Comparison of ENCODE assay signal across 1 cellular context in genomic region chr7:143283344-143283743, GRCh38.
TF ChIP-seq lines count a peak whose summit lies in the region.

No MANE protein-coding gene starts in this region.

TF ChIP-seq in HepG2, 621 proteins besides CTCF, POLR2A, EP300 and RAD21:
- TF ChIP-seq SP5 (CRISPR knock-in tag; IDR thresholded peaks at IDR 0.05; ENCODE audit: borderline replicate concordance, low read depth) (no peak), ZNF232 (CRISPR knock-in tag; IDR thresholded peaks at IDR 0.05; ENCODE audit: borderline replicate concordance) (peak; percentile 71; the same call in 1 of the 2 replicates)
